ENCODE assay signal across 1 cellular context in genomic region chr6:151391021-151391470, GRCh38.
TF ChIP-seq lines count a peak whose summit lies in the region.

No MANE protein-coding gene starts in this region.

TF ChIP-seq in SK-N-SH, 30 proteins besides CTCF, POLR2A, EP300 and RAD21 (continued from another document):
- TF ChIP-seq SMC3 (IDR thresholded peaks at IDR 0.05; ENCODE audit: low read depth, low read length) (no peak), GABPA (IDR thresholded peaks at IDR 0.05; ENCODE audit: low read depth) (no peak), TAF1 (IDR thresholded peaks at IDR 0.05; ENCODE audit: borderline replicate concordance, low read depth, low read length) (no peak; the same call in 1 of the 2 replicates), MXI1 (IDR thresholded peaks at IDR 0.05; ENCODE audit: low read depth, low read length) (no peak), FOXJ3 (CRISPR knock-in tag; IDR thresholded peaks at IDR 0.05) (no peak)
- TF ChIP-seq, protein P1, sequence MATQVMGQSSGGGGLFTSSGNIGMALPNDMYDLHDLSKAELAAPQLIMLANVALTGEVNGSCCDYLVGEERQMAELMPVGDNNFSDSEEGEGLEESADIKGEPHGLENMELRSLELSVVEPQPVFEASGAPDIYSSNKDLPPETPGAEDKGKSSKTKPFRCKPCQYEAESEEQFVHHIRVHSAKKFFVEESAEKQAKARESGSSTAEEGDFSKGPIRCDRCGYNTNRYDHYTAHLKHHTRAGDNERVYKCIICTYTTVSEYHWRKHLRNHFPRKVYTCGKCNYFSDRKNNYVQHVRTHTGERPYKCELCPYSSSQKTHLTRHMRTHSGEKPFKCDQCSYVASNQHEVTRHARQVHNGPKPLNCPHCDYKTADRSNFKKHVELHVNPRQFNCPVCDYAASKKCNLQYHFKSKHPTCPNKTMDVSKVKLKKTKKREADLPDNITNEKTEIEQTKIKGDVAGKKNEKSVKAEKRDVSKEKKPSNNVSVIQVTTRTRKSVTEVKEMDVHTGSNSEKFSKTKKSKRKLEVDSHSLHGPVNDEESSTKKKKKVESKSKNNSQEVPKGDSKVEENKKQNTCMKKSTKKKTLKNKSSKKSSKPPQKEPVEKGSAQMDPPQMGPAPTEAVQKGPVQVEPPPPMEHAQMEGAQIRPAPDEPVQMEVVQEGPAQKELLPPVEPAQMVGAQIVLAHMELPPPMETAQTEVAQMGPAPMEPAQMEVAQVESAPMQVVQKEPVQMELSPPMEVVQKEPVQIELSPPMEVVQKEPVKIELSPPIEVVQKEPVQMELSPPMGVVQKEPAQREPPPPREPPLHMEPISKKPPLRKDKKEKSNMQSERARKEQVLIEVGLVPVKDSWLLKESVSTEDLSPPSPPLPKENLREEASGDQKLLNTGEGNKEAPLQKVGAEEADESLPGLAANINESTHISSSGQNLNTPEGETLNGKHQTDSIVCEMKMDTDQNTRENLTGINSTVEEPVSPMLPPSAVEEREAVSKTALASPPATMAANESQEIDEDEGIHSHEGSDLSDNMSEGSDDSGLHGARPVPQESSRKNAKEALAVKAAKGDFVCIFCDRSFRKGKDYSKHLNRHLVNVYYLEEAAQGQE (IDR thresholded peaks at IDR 0.05; ENCODE audit: low read depth, low read length) = no peak
